In genomic region chr2:63047534-63048281, GRCh38 we compare ENCODE assay signal across 11 cellular contexts. TPM values are rescaled to one million over a fixed set of nuclear protein-coding genes. Genes with fewer than 3 reads are reported as not detected.
DNase-seq lines count a peak whose midpoint lies in the region; ATAC-seq and TF ChIP-seq lines count a peak whose summit lies in the region.
"Had no signal": no experiment of that assay in that cellular context is flagged by ENCODE, and none has a peak within 500 bp of the region (broad histone marks: within the 10 kb centered on the region; RNA-seq: fewer than 3 reads in every experiment).

No MANE protein-coding gene starts in this region.

- peaks cover 100% of the 10 kb centered on the region for H3K27me3 ChIP-seq in left ventricle myocardium inferior (ENCODE audit: low read depth)

- CTCF ChIA-PET in activated B cell treated with CpG ODN at 0.5 μM for 24 hours (lab: Charles Lee): no interaction called here

- no peak overlapping the region for H3K27ac ChIP-seq in left ventricle myocardium inferior (replicated peaks)

- H3K9me3 ChIP-seq in left ventricle myocardium inferior (replicated peaks): no peaks in the 10 kb centered on the region

- POLR2A ChIA-PET in activated B cell treated with CpG ODN at 0.5 μM for 24 hours (lab: Charles Lee): interaction anchor here (0.7 kb wide), 1 partner anchor 11 kb away, joined by 4 read pairs; no protein-coding TSS in a partner anchor

- peak overlapping the region; percentile 66 for H3K4me3 Mint-ChIP-seq in activated B cell treated with CpG ODN at 0.5 μM for 24 hours

- H3K36me3 Mint-ChIP-seq in activated B cell treated with CpG ODN at 0.5 μM for 24 hours (ENCODE audit: low read depth): peaks cover 7% of the 10 kb centered on the region

- H3K9me3 Mint-ChIP-seq in activated B cell treated with CpG ODN at 0.5 μM for 24 hours: no peaks in the 10 kb centered on the region

- intact Hi-C loops in activated B cell treated with CpG ODN at 0.5 μM for 24 hours (cut with micrococcal nuclease) (loop anchor here (2.0 to 5.0 kb wide), 2 partner anchors 15 to 340 kb away; partner anchors contain the start of gene EHBP1), left ventricle myocardium inferior (cut with micrococcal nuclease) (no loop called here)

- peaks cover 49% of the 10 kb centered on the region for H3K4me1 Mint-ChIP-seq in activated B cell treated with CpG ODN at 0.5 μM for 24 hours

- DNase-seq in NCI-H1417 (lab: John Stamatoyannopoulos, UW) (peak in 2 of 3 experiments; percentile 76 to 80), NCI-H1417 treated with DMSO at 0.1 percent for 48 hours (lab: John Stamatoyannopoulos, UW) (no peak), activated B cell treated with CpG ODN at 0.5 μM for 24 hours (peak; percentile 32), left ventricle myocardium inferior (no peak), retinal pigment epithelial cell (ENCODE audit: low read depth) (no peak), GM03348 (ENCODE audit: low spot score) (no peak)
- no peak for DNase-seq in stimulated activated CD4-positive, alpha-beta T cell treated with anti-CD3 and anti-CD28 coated beads, Interleukin-1b, Interleukin-23, amount 100 ng/mL, for 48 hours
- DNase-seq in stimulated activated CD4-positive, alpha-beta T cell treated with anti-CD3 and anti-CD28 coated beads, Interleukin-4, amount 100 ng/mL, for 4 hours: no peak
- DNase-seq: central memory CD4-positive, alpha-beta T cell had no signal

- peaks cover 66% of the 10 kb centered on the region for H3K27me3 Mint-ChIP-seq in activated B cell treated with CpG ODN at 0.5 μM for 24 hours

- H3K36me3 ChIP-seq in left ventricle myocardium inferior: peaks cover 16% of the 10 kb centered on the region

- no peak overlapping the region for H3K27ac Mint-ChIP-seq in activated B cell treated with CpG ODN at 0.5 μM for 24 hours

- H3K4me3 ChIP-seq in left ventricle myocardium inferior (peak overlapping the region; percentile 48), retinal pigment epithelial cell (ENCODE audit: low read length) (peak overlapping the region; percentile 91)

- peaks cover 46% of the 10 kb centered on the region for H3K4me1 ChIP-seq in left ventricle myocardium inferior

- no peak for ATAC-seq in activated B cell treated with CpG ODN at 0.5 μM for 24 hours (ENCODE audit: low read depth)
- ATAC-seq: HCT116 had no signal

- TF ChIP-seq CTCF in activated B cell treated with CpG ODN at 0.5 μM for 24 hours (IDR thresholded peaks at IDR 0.05) (no peak), left ventricle myocardium inferior (IDR thresholded peaks at IDR 0.05; ENCODE audit: borderline replicate concordance) (no peak), retinal pigment epithelial cell (conservative IDR thresholded peaks at IDR 0.05; ENCODE audit: low read depth, low read length) (no peak)

RNA-seq across cellular contexts. Expression of gene OTX1, which starts 2.9 kb away (rescaled TPM):
- total RNA-seq in activated B cell treated with CpG ODN at 0.5 μM for 24 hours (not detected in 2 replicates), left ventricle myocardium inferior (not detected)
- total RNA-seq: skeletal muscle tissue had no signal

Comparison
In these comparisons a context has a peak if more than half of its experiments do, and no peak if none do; other contexts are left out.
1. DNase-seq: peak in NCI-H1417 (2 of 3) and activated B cell treated with CpG ODN at 0.5 μM for 24 hours (single experiment); none in NCI-H1417 treated with DMSO at 0.1 percent for 48 hours (single experiment), left ventricle myocardium inferior (single experiment), retinal pigment epithelial cell (single experiment), stimulated activated CD4-positive, alpha-beta T cell treated with anti-CD3 and anti-CD28 coated beads, Interleukin-1b, Interleukin-23, amount 100 ng/mL, for 48 hours (single experiment), stimulated activated CD4-positive, alpha-beta T cell treated with anti-CD3 and anti-CD28 coated beads, Interleukin-4, amount 100 ng/mL, for 4 hours (0 of 2) and GM03348 (single experiment).